8 cellular contexts compared by ENCODE assay signal in genomic region chr22:41682033-41682807, GRCh38. TPM values are rescaled to one million over a fixed set of nuclear protein-coding genes. Genes with fewer than 3 reads are reported as not detected.
A peak's percentile ranks its signal among the peaks of the same experiment; 100 is the strongest.
DNase-seq lines count a peak whose midpoint lies in the region; ATAC-seq, FAIRE-seq and TF ChIP-seq lines count a peak whose summit lies in the region.

No MANE protein-coding gene starts in this region.

- H3K9me3 ChIP-seq in OCI-LY3 (ENCODE audit: insufficient read depth, low read length) (no peaks in the 10 kb centered on the region), esophagus (ENCODE audit: control insufficient read depth in 2 of 2, insufficient read depth in 1 of 2, low read depth in 1 of 2, low read length in 1 of 2) (no peaks in the 10 kb centered on the region), mucosa of stomach (ENCODE audit: control insufficient read depth, low read length) (no peaks in the 10 kb centered on the region), HAP-1 (no peaks in the 10 kb centered on the region; the same call in 1 of the 2 replicates)

- ATAC-seq in HG03280 (IDR thresholded peaks at IDR 0.05; ENCODE audit: unreplicated experiment): peak; percentile 67

- TF ChIP-seq POLR2A in GM12892 (IDR thresholded peaks at IDR 0.05; ENCODE audit: low read depth, low read length): peak; percentile 72

- peaks cover 12% of the 10 kb centered on the region for H3K4me1 ChIP-seq in OCI-LY3 (ENCODE audit: low read length)
- H3K4me1 ChIP-seq in esophagus (ENCODE audit: control insufficient read depth in 2 of 2, insufficient read depth in 2 of 2, low read length in 1 of 2): no peaks in the 10 kb centered on the region
- H3K4me1 ChIP-seq in mucosa of stomach (ENCODE audit: control insufficient read depth, insufficient read depth, low read length): no peaks in the 10 kb centered on the region
- H3K4me1 ChIP-seq in HAP-1: no peaks in the 10 kb centered on the region; the same call in 1 of the 2 replicates

- in situ Hi-C loops in HAP-1 (cut with MboI; ENCODE audit: low sequenced_read_pairs): no loop called here

- H3K4me3 ChIP-seq in OCI-LY3 (ENCODE audit: low read length) (peak overlapping the region; percentile 81), esophagus (ENCODE audit: low read depth in 1 of 2, low read length in 2 of 2) (peak overlapping the region; percentile 47 to 77), mucosa of stomach (ENCODE audit: low read length) (peak overlapping the region; percentile 16), HAP-1 (no peak overlapping the region)

- FAIRE-seq in GM12892 (lab: Jason Lieb, UNC): peak; percentile 92

- H3K4me2 ChIP-seq in OCI-LY3 (ENCODE audit: low read length): peak overlapping the region; percentile 63

- no peak overlapping the region for H2AFZ ChIP-seq in OCI-LY3 (ENCODE audit: low read depth, low read length)

- DNase-seq in GM12892 (ENCODE audit: insufficient read length): peak; percentile 67
- peak; percentile 87 for DNase-seq in activated T-cell treated with anti-CD3 and anti-CD28 coated beads, Interleukin-2, amount 50 U/mL, for 1 hour
- peak; percentile 61 to 73 for DNase-seq in stimulated activated CD8-positive, alpha-beta memory T cell treated with anti-CD3 and anti-CD28 coated beads, Interleukin-4, amount 100 ng/mL, for 1 hour (ENCODE audit: low read depth in 2 of 2, low spot score in 1 of 2)
- DNase-seq in HAP-1 (ENCODE audit: low spot score in 2 of 2): no peak

- peaks cover 98% of the 10 kb centered on the region for H3K79me2 ChIP-seq in OCI-LY3 (ENCODE audit: low read length)

- peak overlapping the region; percentile 60 for H3K27ac ChIP-seq in OCI-LY3 (ENCODE audit: low read length)
- peak overlapping the region; percentile 75 for H3K27ac ChIP-seq in esophagus (ENCODE audit: low read depth in 2 of 2, low read length in 1 of 2)

- H3K9ac ChIP-seq in OCI-LY3 (ENCODE audit: low read length) (peak overlapping the region; percentile 56), mucosa of stomach (ENCODE audit: low read length) (peak overlapping the region; percentile 76)

- H4K20me1 ChIP-seq in OCI-LY3 (ENCODE audit: insufficient read depth, low read length): peaks cover 43% of the 10 kb centered on the region

- no peak for TF ChIP-seq CTCF in OCI-LY3 (IDR thresholded peaks at IDR 0.05; ENCODE audit: low read depth, low read length)

- H3K36me3 ChIP-seq in OCI-LY3 (replicated peaks; ENCODE audit: low read depth, low read length) (peaks cover 39% of the 10 kb centered on the region), esophagus (ENCODE audit: control insufficient read depth in 2 of 2, insufficient read depth in 2 of 2, low read length in 1 of 2) (peaks cover 0 to 14% of the 10 kb centered on the region in 2 donors), mucosa of stomach (ENCODE audit: control insufficient read depth, insufficient read depth, low read length) (no peaks in the 10 kb centered on the region), HAP-1 (replicated peaks) (peaks cover 47% of the 10 kb centered on the region)

- WGBS in esophagus, 2 donors: 47 to 48% methylated on average over 50 of the region's 50 CpGs

- H3K27me3 ChIP-seq in OCI-LY3 (ENCODE audit: low read depth, low read length) (no peaks in the 10 kb centered on the region), esophagus (ENCODE audit: control insufficient read depth in 1 of 2, insufficient read depth in 2 of 2, low read length in 2 of 2) (no peaks in the 10 kb centered on the region), mucosa of stomach (ENCODE audit: control insufficient read depth, insufficient read depth, low read length) (no peaks in the 10 kb centered on the region), HAP-1 (ENCODE audit: low read depth) (no peaks in the 10 kb centered on the region)

RNA-seq across cellular contexts. Expression of gene SNU13, which starts 6.4 kb away (rescaled TPM):
- 140 TPM for polyA plus RNA-seq in GM12892 (2012; ENCODE audit: missing spikeins)
- 100 to 1,000 TPM in 1 of 2 donors, 10 to 100 TPM in 1; 95.9 to 110 TPM for polyA plus RNA-seq in esophagus

RNA-seq across cellular contexts. Expression of gene MEI1, which starts 17.1 kb away (rescaled TPM):
- 48.9 TPM for polyA plus RNA-seq in GM12892 (2012; ENCODE audit: missing spikeins)
- polyA plus RNA-seq in esophagus: under 1 TPM; 0.36 to 0.79 TPM

Comparison
In these comparisons a context has a peak if more than half of its experiments do, and no peak if none do; other contexts are left out.
1. DNase-seq: peak in GM12892 (single experiment), activated T-cell treated with anti-CD3 and anti-CD28 coated beads, Interleukin-2, amount 50 U/mL, for 1 hour (single experiment) and stimulated activated CD8-positive, alpha-beta memory T cell treated with anti-CD3 and anti-CD28 coated beads, Interleukin-4, amount 100 ng/mL, for 1 hour (2 of 2); none in HAP-1 (0 of 2).